In the genomic region with DNA sequence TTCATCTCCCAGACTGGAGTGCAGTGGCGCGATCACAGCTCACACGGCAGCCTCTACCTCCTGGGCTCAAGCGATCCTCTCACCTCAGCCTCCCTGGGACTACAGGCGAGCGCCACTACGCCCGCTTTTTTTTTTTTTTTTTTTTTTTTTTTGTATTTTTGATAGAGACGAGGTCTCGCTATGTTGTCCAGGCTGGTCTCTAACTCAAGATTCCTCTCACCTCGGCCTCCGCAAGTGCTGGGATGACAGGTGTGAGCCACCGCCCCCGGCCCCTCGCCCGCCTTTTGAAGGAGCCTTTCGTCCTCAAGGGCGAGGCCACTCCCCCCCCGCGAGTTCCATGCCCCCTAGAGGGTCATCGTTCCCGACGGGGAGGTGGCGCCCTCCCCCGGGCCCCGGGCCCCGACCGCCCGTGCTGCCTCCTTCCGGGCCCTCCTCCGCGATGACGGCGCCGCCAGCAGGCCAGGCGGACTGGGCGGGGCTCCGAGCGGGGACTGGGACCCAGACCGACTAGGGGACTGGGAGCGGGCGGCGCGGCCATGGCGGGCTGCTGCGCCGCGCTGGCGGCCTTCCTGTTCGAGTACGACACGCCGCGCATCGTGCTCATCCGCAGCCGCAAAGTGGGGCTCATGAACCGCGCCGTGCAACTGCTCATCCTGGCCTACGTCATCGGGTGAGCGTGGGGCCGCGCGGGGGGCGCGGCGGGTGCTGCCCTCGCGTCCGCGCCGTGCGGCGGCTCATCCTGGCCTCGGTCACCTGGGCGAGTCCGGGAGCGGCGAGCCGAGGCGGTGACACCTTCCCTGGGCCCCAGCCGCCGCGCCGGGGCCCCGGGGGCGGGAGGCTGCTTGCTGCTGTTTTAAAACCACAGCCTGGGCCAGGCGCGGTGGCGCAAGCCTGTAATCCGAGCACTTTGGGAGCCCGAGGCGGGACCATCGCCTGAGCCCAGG, we compare ENCODE assay signal across 1 cellular context.
A peak's percentile ranks its signal among the peaks of the same experiment; 100 is the strongest.
TF ChIP-seq lines count a peak whose summit lies in the region.

A gene with protein sequence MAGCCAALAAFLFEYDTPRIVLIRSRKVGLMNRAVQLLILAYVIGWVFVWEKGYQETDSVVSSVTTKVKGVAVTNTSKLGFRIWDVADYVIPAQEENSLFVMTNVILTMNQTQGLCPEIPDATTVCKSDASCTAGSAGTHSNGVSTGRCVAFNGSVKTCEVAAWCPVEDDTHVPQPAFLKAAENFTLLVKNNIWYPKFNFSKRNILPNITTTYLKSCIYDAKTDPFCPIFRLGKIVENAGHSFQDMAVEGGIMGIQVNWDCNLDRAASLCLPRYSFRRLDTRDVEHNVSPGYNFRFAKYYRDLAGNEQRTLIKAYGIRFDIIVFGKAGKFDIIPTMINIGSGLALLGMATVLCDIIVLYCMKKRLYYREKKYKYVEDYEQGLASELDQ (plus strand): TSS at position 501 of the 944 bp plus-strand sequence. CDS start 36 bp downstream, at position 537.

TF ChIP-seq in HepG2, 621 proteins besides CTCF, POLR2A, EP300 and RAD21 (continued from another document and continues in another):
- TF ChIP-seq BCLAF1 (IDR thresholded peaks at IDR 0.05) (no peak), ISL2 (CRISPR knock-in tag; IDR thresholded peaks at IDR 0.05) (no peak), RXRB (CRISPR knock-in tag; IDR thresholded peaks at IDR 0.05; ENCODE audit: borderline replicate concordance) (0 out of 2 replicates have a peak, but pooled peaks have one; percentile 43), PCBP2 (optimal IDR thresholded peaks at IDR 0.05; ENCODE audit: low read depth, low read length, poor library complexity, severe bottlenecking) (no peak), KDM3A (CRISPR knock-in tag; IDR thresholded peaks at IDR 0.05; ENCODE audit: low read depth) (no peak; the same call in 1 of the 2 replicates), POLR2AphosphoS2 (IDR thresholded peaks at IDR 0.05; ENCODE audit: low read depth, low read length) (no peak), ZNF18 (CRISPR knock-in tag; IDR thresholded peaks at IDR 0.05; ENCODE audit: insufficient replicate concordance) (peak; percentile 81), PHF8 (CRISPR knock-in tag; IDR thresholded peaks at IDR 0.05) (peak; percentile 91), ZNF747 (CRISPR knock-in tag; IDR thresholded peaks at IDR 0.05; ENCODE audit: borderline replicate concordance) (peak; percentile 77), ZNF326 (CRISPR knock-in tag; IDR thresholded peaks at IDR 0.05; ENCODE audit: borderline replicate concordance) (no peak), MYPOP (CRISPR knock-in tag; IDR thresholded peaks at IDR 0.05) (peak; percentile 47; the same call in 1 of the 2 replicates), ZNF33A (CRISPR knock-in tag; IDR thresholded peaks at IDR 0.05; ENCODE audit: borderline replicate concordance) (no peak), ZNF615 (CRISPR knock-in tag; IDR thresholded peaks at IDR 0.05; ENCODE audit: borderline replicate concordance) (no peak), SATB2 (CRISPR knock-in tag; IDR thresholded peaks at IDR 0.05) (no peak), ZNF670 (CRISPR knock-in tag; IDR thresholded peaks at IDR 0.05; ENCODE audit: borderline replicate concordance) (no peak), SMAD9 (CRISPR knock-in tag; IDR thresholded peaks at IDR 0.05) (0 out of 2 replicates have a peak, but pooled peaks have one; percentile 49), HDAC6 (IDR thresholded peaks at IDR 0.05; ENCODE audit: low read depth, low read length) (no peak), ZNF143 (CRISPR knock-in tag; IDR thresholded peaks at IDR 0.05) (no peak), ZNF569 (CRISPR knock-in tag; IDR thresholded peaks at IDR 0.05; ENCODE audit: borderline replicate concordance) (no peak), KLF9 (CRISPR knock-in tag; IDR thresholded peaks at IDR 0.05; ENCODE audit: low read depth) (no peak), TARDBP (CRISPR knock-in tag; IDR thresholded peaks at IDR 0.05) (peak; percentile 60; the same call in 1 of the 2 replicates), ZNF460 (CRISPR knock-in tag; IDR thresholded peaks at IDR 0.05; ENCODE audit: borderline replicate concordance) (no peak), THYN1 (CRISPR knock-in tag; IDR thresholded peaks at IDR 0.05; ENCODE audit: borderline replicate concordance, low read depth) (no peak), ARID3A (IDR thresholded peaks at IDR 0.05; ENCODE audit: low read depth, low read length) (no peak), RCOR2 (CRISPR knock-in tag; IDR thresholded peaks at IDR 0.05) (no peak), HNF4A (CRISPR knock-in tag; IDR thresholded peaks at IDR 0.05) (no peak), MTA3 (CRISPR knock-in tag; IDR thresholded peaks at IDR 0.05) (no peak), PAX8 (CRISPR knock-in tag; IDR thresholded peaks at IDR 0.05; ENCODE audit: borderline replicate concordance) (no peak), IKZF4 (CRISPR knock-in tag; IDR thresholded peaks at IDR 0.05; ENCODE audit: borderline replicate concordance, low read depth, not compliant biosample characterization) (peak; percentile 88), TCF12 (IDR thresholded peaks at IDR 0.05) (no peak), TCF12 (CRISPR knock-in tag; IDR thresholded peaks at IDR 0.05) (peak; percentile 40; the same call in 1 of the 2 replicates), ZBTB8A (CRISPR knock-in tag; IDR thresholded peaks at IDR 0.05; ENCODE audit: borderline replicate concordance, low read depth) (no peak), MYNN (CRISPR knock-in tag; IDR thresholded peaks at IDR 0.05; ENCODE audit: low read depth) (no peak; the same call in 1 of the 2 replicates), ZSCAN5A (CRISPR knock-in tag; IDR thresholded peaks at IDR 0.05; ENCODE audit: borderline replicate concordance) (no peak), TSC22D2 (CRISPR knock-in tag; IDR thresholded peaks at IDR 0.05; ENCODE audit: borderline replicate concordance) (no peak), RFX1 (IDR thresholded peaks at IDR 0.05) (no peak)
- TF ChIP-seq, protein P1, sequence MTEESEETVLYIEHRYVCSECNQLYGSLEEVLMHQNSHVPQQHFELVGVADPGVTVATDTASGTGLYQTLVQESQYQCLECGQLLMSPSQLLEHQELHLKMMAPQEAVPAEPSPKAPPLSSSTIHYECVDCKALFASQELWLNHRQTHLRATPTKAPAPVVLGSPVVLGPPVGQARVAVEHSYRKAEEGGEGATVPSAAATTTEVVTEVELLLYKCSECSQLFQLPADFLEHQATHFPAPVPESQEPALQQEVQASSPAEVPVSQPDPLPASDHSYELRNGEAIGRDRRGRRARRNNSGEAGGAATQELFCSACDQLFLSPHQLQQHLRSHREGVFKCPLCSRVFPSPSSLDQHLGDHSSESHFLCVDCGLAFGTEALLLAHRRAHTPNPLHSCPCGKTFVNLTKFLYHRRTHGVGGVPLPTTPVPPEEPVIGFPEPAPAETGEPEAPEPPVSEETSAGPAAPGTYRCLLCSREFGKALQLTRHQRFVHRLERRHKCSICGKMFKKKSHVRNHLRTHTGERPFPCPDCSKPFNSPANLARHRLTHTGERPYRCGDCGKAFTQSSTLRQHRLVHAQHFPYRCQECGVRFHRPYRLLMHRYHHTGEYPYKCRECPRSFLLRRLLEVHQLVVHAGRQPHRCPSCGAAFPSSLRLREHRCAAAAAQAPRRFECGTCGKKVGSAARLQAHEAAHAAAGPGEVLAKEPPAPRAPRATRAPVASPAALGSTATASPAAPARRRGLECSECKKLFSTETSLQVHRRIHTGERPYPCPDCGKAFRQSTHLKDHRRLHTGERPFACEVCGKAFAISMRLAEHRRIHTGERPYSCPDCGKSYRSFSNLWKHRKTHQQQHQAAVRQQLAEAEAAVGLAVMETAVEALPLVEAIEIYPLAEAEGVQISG (CRISPR knock-in tag; IDR thresholded peaks at IDR 0.05): peak; percentile 98
- TF ChIP-seq, protein P2, sequence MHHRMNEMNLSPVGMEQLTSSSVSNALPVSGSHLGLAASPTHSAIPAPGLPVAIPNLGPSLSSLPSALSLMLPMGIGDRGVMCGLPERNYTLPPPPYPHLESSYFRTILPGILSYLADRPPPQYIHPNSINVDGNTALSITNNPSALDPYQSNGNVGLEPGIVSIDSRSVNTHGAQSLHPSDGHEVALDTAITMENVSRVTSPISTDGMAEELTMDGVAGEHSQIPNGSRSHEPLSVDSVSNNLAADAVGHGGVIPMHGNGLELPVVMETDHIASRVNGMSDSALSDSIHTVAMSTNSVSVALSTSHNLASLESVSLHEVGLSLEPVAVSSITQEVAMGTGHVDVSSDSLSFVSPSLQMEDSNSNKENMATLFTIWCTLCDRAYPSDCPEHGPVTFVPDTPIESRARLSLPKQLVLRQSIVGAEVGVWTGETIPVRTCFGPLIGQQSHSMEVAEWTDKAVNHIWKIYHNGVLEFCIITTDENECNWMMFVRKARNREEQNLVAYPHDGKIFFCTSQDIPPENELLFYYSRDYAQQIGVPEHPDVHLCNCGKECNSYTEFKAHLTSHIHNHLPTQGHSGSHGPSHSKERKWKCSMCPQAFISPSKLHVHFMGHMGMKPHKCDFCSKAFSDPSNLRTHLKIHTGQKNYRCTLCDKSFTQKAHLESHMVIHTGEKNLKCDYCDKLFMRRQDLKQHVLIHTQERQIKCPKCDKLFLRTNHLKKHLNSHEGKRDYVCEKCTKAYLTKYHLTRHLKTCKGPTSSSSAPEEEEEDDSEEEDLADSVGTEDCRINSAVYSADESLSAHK (CRISPR knock-in tag; IDR thresholded peaks at IDR 0.05; ENCODE audit: borderline replicate concordance): no peak
- TF ChIP-seq, protein P3, sequence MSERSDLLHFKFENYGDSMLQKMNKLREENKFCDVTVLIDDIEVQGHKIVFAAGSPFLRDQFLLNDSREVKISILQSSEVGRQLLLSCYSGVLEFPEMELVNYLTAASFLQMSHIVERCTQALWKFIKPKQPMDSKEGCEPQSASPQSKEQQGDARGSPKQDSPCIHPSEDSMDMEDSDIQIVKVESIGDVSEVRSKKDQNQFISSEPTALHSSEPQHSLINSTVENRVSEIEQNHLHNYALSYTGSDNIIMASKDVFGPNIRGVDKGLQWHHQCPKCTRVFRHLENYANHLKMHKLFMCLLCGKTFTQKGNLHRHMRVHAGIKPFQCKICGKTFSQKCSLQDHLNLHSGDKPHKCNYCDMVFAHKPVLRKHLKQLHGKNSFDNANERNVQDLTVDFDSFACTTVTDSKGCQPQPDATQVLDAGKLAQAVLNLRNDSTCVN (CRISPR knock-in tag; IDR thresholded peaks at IDR 0.05; ENCODE audit: borderline replicate concordance): no peak
